ENCODE assay signal across 17 cellular contexts in the genomic region with DNA sequence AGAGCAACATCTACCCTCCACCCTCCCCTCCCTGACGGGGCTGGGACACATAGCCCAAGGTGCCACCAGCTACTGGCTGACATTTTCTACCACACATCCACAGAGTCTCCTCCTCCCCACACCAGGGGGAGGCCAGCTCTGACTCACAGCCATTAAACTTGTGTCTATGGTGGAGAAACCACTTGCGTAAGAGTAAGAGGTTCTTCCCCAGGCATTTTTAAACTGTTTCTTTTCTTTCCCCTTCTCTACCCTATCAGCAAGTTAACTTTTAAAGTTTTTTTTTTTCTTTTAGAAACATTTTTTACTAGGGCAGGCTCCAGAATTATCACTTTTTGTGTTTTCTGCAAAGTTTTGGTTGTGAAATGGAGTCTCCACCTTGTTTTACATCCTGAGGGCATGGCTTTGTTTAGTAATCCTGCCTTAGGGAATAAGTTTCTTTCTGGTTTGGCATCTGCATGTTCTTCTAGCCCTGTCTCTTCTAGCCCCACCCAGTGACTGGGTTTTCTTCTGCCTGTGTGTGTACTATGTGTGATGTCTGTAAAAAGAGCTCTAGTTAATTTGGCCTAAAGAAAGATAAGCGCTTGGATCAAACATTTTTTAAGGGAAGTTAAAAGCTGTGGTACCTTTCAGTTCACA.
DNase-seq lines count a peak whose midpoint lies in the region; ATAC-seq and TF ChIP-seq lines count a peak whose summit lies in the region.
"Had no signal": no experiment of that assay in that cellular context is flagged by ENCODE, and none has a peak within 500 bp of the region (broad histone marks: within the 10 kb centered on the region; RNA-seq: fewer than 3 reads in every experiment).

No MANE protein-coding gene starts in this region.

- H3K36me3 Mint-ChIP-seq in natural killer cell treated with Interleukin-12 subunit alpha and Interleukin-12 subunit beta and Interleukin-15 and Interleukin-18, amount 100 ng/mL, for 72 hours, result no peaks in the 10 kb centered on the region
- no peaks in the 10 kb centered on the region for H3K36me3 Mint-ChIP-seq in natural killer cell

- no peaks in the 10 kb centered on the region for H4K20me1 ChIP-seq in PC-3 (ENCODE audit: low read length)
- H4K20me1 ChIP-seq: BLaER1 had no signal

- H3K4me1 ChIP-seq in PC-3 (ENCODE audit: insufficient read depth, low read length) (peaks cover 57% of the 10 kb centered on the region), left lung (no peaks in the 10 kb centered on the region)
- H3K4me1 ChIP-seq: BLaER1, HAP-1 had no signal

- POLR2A ChIA-PET in PC-3 (lab: Charles Lee; ENCODE audit: unreplicated experiment), result interaction anchor here (0.6 kb wide), 1 partner anchor 62 kb away, joined by 3 read pairs; no protein-coding TSS in a partner anchor

- peak; percentile 54 to 88 for ATAC-seq in natural killer cell treated with Interleukin-12 subunit alpha and Interleukin-12 subunit beta and Interleukin-15 and Interleukin-18, amount 100 ng/mL, for 72 hours
- ATAC-seq in natural killer cell (no peak), PC-3 (no peak), left lung (no peak)

- peaks cover 0 to 2% of the 10 kb centered on the region in 2 donors for H3K27me3 Mint-ChIP-seq in natural killer cell treated with Interleukin-12 subunit alpha and Interleukin-12 subunit beta and Interleukin-15 and Interleukin-18, amount 100 ng/mL, for 72 hours
- peaks cover 3 to 8% of the 10 kb centered on the region in 2 donors for H3K27me3 Mint-ChIP-seq in natural killer cell (ENCODE audit: low read depth in 2 of 2)

- CTCF ChIA-PET in PC-3 (lab: Charles Lee), result no interaction called here

- H3K27ac ChIP-seq in PC-3 (ENCODE audit: low read length) (peak overlapping the region; percentile 83), left lung (no peak overlapping the region), coronary artery (peak overlapping the region in 1 of 2 donors; percentile 64)
- H3K27ac ChIP-seq: BLaER1 had no signal

- peak overlapping the region; percentile 55 for H3K4me2 ChIP-seq in PC-3 (ENCODE audit: low read length)
- H3K4me2 ChIP-seq: BLaER1 had no signal

- H3K79me2 ChIP-seq in PC-3 (ENCODE audit: low read length), result no peaks in the 10 kb centered on the region
- H3K79me2 ChIP-seq: parathyroid adenoma had no signal

- H3K9me3 Mint-ChIP-seq in natural killer cell treated with Interleukin-12 subunit alpha and Interleukin-12 subunit beta and Interleukin-15 and Interleukin-18, amount 100 ng/mL, for 72 hours, result no peaks in the 10 kb centered on the region
- peaks cover 0 to 4% of the 10 kb centered on the region in 2 donors for H3K9me3 Mint-ChIP-seq in natural killer cell

- H3K27me3 ChIP-seq in PC-3 (ENCODE audit: low read length), result no peaks in the 10 kb centered on the region
- no peaks in the 10 kb centered on the region for H3K27me3 ChIP-seq in left lung
- H3K27me3 ChIP-seq: BLaER1 had no signal

- no TSS peak for BruUV-seq in PC-3 (replicated peaks; lab: Mats Ljungman, UMichigan)

- H3K9me2 ChIP-seq in PC-3 (replicated peaks; ENCODE audit: low read length), result no peaks in the 10 kb centered on the region

- H2AFZ ChIP-seq in PC-3 (ENCODE audit: low read length), result peak overlapping the region; percentile 58; the same call in 1 of the 2 replicates
- H2AFZ ChIP-seq: parathyroid adenoma had no signal

- H3K36me3 ChIP-seq in PC-3 (ENCODE audit: low read depth, low read length) (no peaks in the 10 kb centered on the region), left lung (no peaks in the 10 kb centered on the region)
- H3K36me3 ChIP-seq: BLaER1, HAP-1 had no signal

- no peak for DNase-seq in natural killer cell treated with Interleukin-12 subunit alpha and Interleukin-12 subunit beta and Interleukin-15 and Interleukin-18, amount 100 ng/mL, for 72 hours (ENCODE audit: low spot score)
- DNase-seq in natural killer cell, result no peak
- DNase-seq in PC-3, result peak; percentile 79
- peak; percentile 73 for DNase-seq in fibroblast of peridontal ligament (ENCODE audit: extremely low read depth)
- DNase-seq in NCI-H2107 (lab: John Stamatoyannopoulos, UW), result no peak
- DNase-seq in left lung, result no peak
- no peak for DNase-seq in activated CD4-positive, CD25-positive, alpha-beta regulatory T cell (lab: John Stamatoyannopoulos, UW)
- DNase-seq in coronary artery (ENCODE audit: low spot score), result no peak
- DNase-seq: cortex of kidney, foreskin melanocyte, NCI-H1092, NCI-H446, RPMI8226 had no signal

- H3K9ac ChIP-seq in PC-3 (ENCODE audit: low read length), result no peak overlapping the region
- H3K9ac ChIP-seq: BLaER1, parathyroid adenoma had no signal

- no peak overlapping the region for H3K4me3 ChIP-seq in PC-3 (ENCODE audit: low read length)
- no peak overlapping the region for H3K4me3 ChIP-seq in left lung
- H3K4me3 ChIP-seq in coronary artery, result no peak overlapping the region
- H3K4me3 ChIP-seq: BLaER1, HAP-1 had no signal

- H3K4me3 Mint-ChIP-seq in natural killer cell treated with Interleukin-12 subunit alpha and Interleukin-12 subunit beta and Interleukin-15 and Interleukin-18, amount 100 ng/mL, for 72 hours, result no peak overlapping the region
- H3K4me3 Mint-ChIP-seq in natural killer cell, result no peak overlapping the region

- H3K9me3 ChIP-seq in PC-3 (ENCODE audit: low read length) (no peaks in the 10 kb centered on the region), left lung (peaks cover 0 to 12% of the 10 kb centered on the region in 2 donors)
- H3K9me3 ChIP-seq: HAP-1 had no signal

- peaks cover 10% of the 10 kb centered on the region for H3F3A ChIP-seq in PC-3 (ENCODE audit: low read length, unreplicated experiment)

- intact Hi-C loops in natural killer cell (cut with micrococcal nuclease) (no loop called here), PC-3 (cut with micrococcal nuclease) (no loop called here), left lung (cut with DNase I) (no loop called here)

- H3K4me1 Mint-ChIP-seq in natural killer cell treated with Interleukin-12 subunit alpha and Interleukin-12 subunit beta and Interleukin-15 and Interleukin-18, amount 100 ng/mL, for 72 hours (ENCODE audit: low read depth in 2 of 2), result peaks cover 0 to 4% of the 10 kb centered on the region in 2 donors
- no peaks in the 10 kb centered on the region for H3K4me1 Mint-ChIP-seq in natural killer cell

- TF ChIP-seq CTCF in natural killer cell (IDR thresholded peaks at IDR 0.05) (no peak), PC-3 (conservative IDR thresholded peaks at IDR 0.05; ENCODE audit: low read depth, low read length) (no peak), left lung (IDR thresholded peaks at IDR 0.05) (no peak), coronary artery (IDR thresholded peaks at IDR 0.05) (no peak)

- H3K27ac Mint-ChIP-seq in natural killer cell treated with Interleukin-12 subunit alpha and Interleukin-12 subunit beta and Interleukin-15 and Interleukin-18, amount 100 ng/mL, for 72 hours, result peak overlapping the region in 1 of 2 donors; percentile 32
- H3K27ac Mint-ChIP-seq in natural killer cell, result no peak overlapping the region
- H3K27ac Mint-ChIP-seq: activated naive CD4-positive, alpha-beta T cell treated with anti-CD3 and anti-CD28 coated beads, Interleukin-2, amount 50 U/mL, for 72 hours had no signal

Comparison
In these comparisons a context has a peak if more than half of its experiments do, and no peak if none do; other contexts are left out.
1. ATAC-seq: peak in natural killer cell treated with Interleukin-12 subunit alpha and Interleukin-12 subunit beta and Interleukin-15 and Interleukin-18, amount 100 ng/mL, for 72 hours (2 of 2); none in natural killer cell (0 of 3), PC-3 (single experiment) and left lung (single experiment).
2. DNase-seq: peak in PC-3 (single experiment) and fibroblast of peridontal ligament (single experiment); none in natural killer cell treated with Interleukin-12 subunit alpha and Interleukin-12 subunit beta and Interleukin-15 and Interleukin-18, amount 100 ng/mL, for 72 hours (single experiment), natural killer cell (single experiment), NCI-H2107 (single experiment), left lung (0 of 2), activated CD4-positive, CD25-positive, alpha-beta regulatory T cell (0 of 4) and coronary artery (single experiment).